20 cellular contexts compared by ENCODE assay signal in the genomic region with DNA sequence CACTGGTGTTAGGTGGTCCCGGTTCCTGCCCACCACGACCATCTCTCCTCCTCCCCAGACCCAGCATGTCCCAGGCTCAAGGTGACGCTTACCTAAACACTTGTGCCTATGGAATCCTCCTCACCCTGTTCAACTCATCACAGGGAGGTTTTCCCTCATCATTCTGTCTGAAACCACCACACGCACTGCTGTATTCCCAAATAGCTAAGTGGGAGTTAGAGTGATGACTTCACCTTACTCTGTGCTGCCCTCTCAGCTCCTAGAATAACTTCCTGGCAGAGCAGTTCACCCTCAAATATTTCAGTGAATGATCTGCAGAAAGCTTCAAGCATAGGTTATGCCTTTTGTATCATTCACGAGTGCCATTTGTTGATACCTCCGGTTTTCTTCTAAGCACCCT.
"Had no signal": no experiment of that assay in that cellular context is flagged by ENCODE, and none has a peak within 500 bp of the region (broad histone marks: within the 10 kb centered on the region; RNA-seq: fewer than 3 reads in every experiment).

No MANE protein-coding gene starts in this region.

- H3K4me3 Mint-ChIP-seq: activated CD8-positive, alpha-beta T cell treated with anti-CD3 and anti-CD28 coated beads for 36 hours; activated naive CD4-positive, alpha-beta T cell treated with anti-CD3 and anti-CD28 coated beads for 36 hours; activated naive CD8-positive, alpha-beta T cell; brain; T-cell had no signal

- ATAC-seq: activated CD8-positive, alpha-beta T cell treated with anti-CD3 and anti-CD28 coated beads for 36 hours; K562; Right ventricle myocardium inferior; T-cell had no signal

- H3K4me3 ChIP-seq: cardiac muscle cell, K562, SK-N-MC had no signal

- H3K27me3 Mint-ChIP-seq: activated naive CD8-positive, alpha-beta T cell had no signal

- FAIRE-seq: astrocyte, K562 had no signal

- H3K27ac ChIP-seq: cardiac muscle cell, SK-N-MC, WERI-Rb-1 had no signal

- DNase-seq: activated CD4-positive, alpha-beta T cell treated with anti-CD3 and anti-CD28 coated beads for 4 hours; activated CD8-positive, alpha-beta T cell treated with anti-CD3 and anti-CD28 coated beads for 36 hours; activated naive CD4-positive, alpha-beta T cell treated with anti-CD3 and anti-CD28 coated beads for 36 hours; amygdala; Kasumi-1; NCI-H146; NCI-H187 treated with DMSO at 0.1 percent for 48 hours; NCI-H2081 treated with DMSO at 0.1 percent for 48 hours; NCI-H526 treated with DMSO at 0.1 percent for 48 hours; NCI-H82; T-cell; T-helper 2 cell; WERI-Rb-1 had no signal

- H3K9me3 Mint-ChIP-seq: activated CD8-positive, alpha-beta T cell treated with anti-CD3 and anti-CD28 coated beads for 36 hours; T-cell had no signal

- H3K36me3 Mint-ChIP-seq: brain, T-cell had no signal

- H3K4me1 Mint-ChIP-seq: brain had no signal

- H3K27me3 ChIP-seq: cardiac muscle cell had no signal

- H3K27ac Mint-ChIP-seq: activated CD8-positive, alpha-beta T cell treated with anti-CD3 and anti-CD28 coated beads for 36 hours; activated naive CD4-positive, alpha-beta T cell treated with anti-CD3 and anti-CD28 coated beads for 36 hours; activated naive CD8-positive, alpha-beta T cell; brain; T-cell had no signal

- H3K36me3 ChIP-seq: cardiac muscle cell, WERI-Rb-1 had no signal
